In genomic region chr4:133720001-133720400, GRCh38 we compare ENCODE assay signal across 22 cellular contexts.
"Had no signal": no experiment of that assay in that cellular context is flagged by ENCODE, and none has a peak within 500 bp of the region (broad histone marks: within the 10 kb centered on the region; RNA-seq: fewer than 3 reads in every experiment).

No MANE protein-coding gene starts in this region.

- H3K4me3 ChIP-seq: SJSA1 had no signal

- H3K27ac ChIP-seq: SJSA1 had no signal

- DNase-seq: activated CD4-positive, alpha-beta T cell treated with anti-CD3 and anti-CD28 coated beads for 48 hours; activated CD4-positive, alpha-beta T cell treated with anti-CD3 and anti-CD28 coated beads, Interleukin-2, amount 50 U/mL, for 4 hours; activated CD4-positive, CD25-positive, alpha-beta regulatory T cell treated with anti-CD3 and anti-CD28 coated beads, Interleukin-2, amount 50 U/mL, for 72 hours; activated CD8-positive, alpha-beta memory T cell treated with anti-CD3 and anti-CD28 coated beads, Interleukin-2, amount 50 U/mL, for 48 hours; activated CD8-positive, alpha-beta T cell treated with anti-CD3 and anti-CD28 coated beads, Interleukin-2, amount 10 ng/mL, durations not matched to agents 7 days and 5 days; activated T-cell treated with anti-CD3 and anti-CD28 coated beads, Interleukin-2, amount 50 U/mL, for 1 hour; amygdala; NCI-H1105 treated with DMSO at 0.1 percent for 48 hours; NCI-H1436 treated with DMSO at 0.1 percent for 48 hours; NCI-H187 treated with DMSO at 0.1 percent for 48 hours; NCI-H2081 treated with DMSO at 0.1 percent for 48 hours; NCI-H226; NCI-H510A; NCI-H526 treated with DMSO at 0.1 percent for 48 hours; NCI-H82; NK-92 treated with Interleukin-12 subunit alpha and Interleukin-12 subunit beta, amount 100 ng/mL, for 24 hours; PC-3; SHP77; T-helper 17 cell; T-helper 9 cell had no signal

- H3K36me3 ChIP-seq: SJSA1 had no signal

- H3K27me3 ChIP-seq: SJSA1 had no signal

- ATAC-seq: activated CD8-positive, alpha-beta T cell treated with anti-CD3 and anti-CD28 coated beads, Interleukin-2, amount 10 ng/mL, durations not matched to agents 7 days and 5 days; PC-3; T-helper 17 cell; WTC11 had no signal

- H3K4me1 ChIP-seq: SJSA1 had no signal
